8 cellular contexts compared by ENCODE assay signal in genomic region chr7:6589829-6590644, GRCh38. TPM values are rescaled to one million over a fixed set of nuclear protein-coding genes. Genes with fewer than 3 reads are reported as not detected.
A peak's percentile ranks its signal among the peaks of the same experiment; 100 is the strongest.
DNase-seq lines count a peak whose midpoint lies in the region; ATAC-seq, FAIRE-seq and TF ChIP-seq lines count a peak whose summit lies in the region.

INTS15 (plus strand) TSS chr7:6590021; CDS start chr7:6590284, 263 bp downstream.

- TF ChIP-seq POLR2A in GM12892 (IDR thresholded peaks at IDR 0.05; ENCODE audit: low read depth, low read length) (peak; percentile 90), NB4 (IDR thresholded peaks at IDR 0.05; ENCODE audit: extremely low read depth, insufficient read length) (peak; percentile 82)

- H3K9me3 ChIP-seq in T-helper 17 cell (ENCODE audit: control insufficient read depth, low read length, poor library complexity, severe bottlenecking) = no peaks in the 10 kb centered on the region
- H3K9me3 ChIP-seq in right cardiac atrium (ENCODE audit: control insufficient read depth, low read length) = no peaks in the 10 kb centered on the region
- H3K9me3 ChIP-seq in aorta (ENCODE audit: control insufficient read depth, low read length) = no peaks in the 10 kb centered on the region

- H3K27ac ChIP-seq in right cardiac atrium (ENCODE audit: low read length) (peak within 1 kb of the TSS; percentile 90), aorta (ENCODE audit: low read depth in 1 of 2, low read length in 2 of 2) (peak within 1 kb of the TSS; percentile 12 to 44)

- peak within 1 kb of the TSS; percentile 96 for H3K27ac Mint-ChIP-seq in T-helper 17 cell

- H3K4me3 ChIP-seq in NB4 (ENCODE audit: low read depth, low read length) (peak within 1 kb of the TSS; percentile 89), right cardiac atrium (ENCODE audit: low read length) (peak within 1 kb of the TSS; percentile 90), aorta (ENCODE audit: low read length in 2 of 2) (peak within 1 kb of the TSS; percentile 43 to 94)

- ATAC-seq in HG02588 (IDR thresholded peaks at IDR 0.05; ENCODE audit: unreplicated experiment) (peak; percentile 84), T-helper 17 cell (peak; percentile 92), right cardiac atrium (peak; percentile 95), aorta (ENCODE audit: low FRiP score) (peak; percentile 95)

- intact Hi-C loops in right cardiac atrium (cut with DNase I) = no loop called here
- intact Hi-C loops in aorta (cut with DNase I) = no loop called here

- WGBS in right cardiac atrium = under 1% methylated on average over 107 of the region's 107 CpGs
- 0% methylated on average over 87 to 107 of the region's 107 CpGs for WGBS in aorta, 2 donors

- TF ChIP-seq CTCF in NB4 (IDR thresholded peaks at IDR 0.05; ENCODE audit: low read depth, low read length) = peak; percentile 56

- H3K36me3 Mint-ChIP-seq in T-helper 17 cell (ENCODE audit: low read depth) = no peaks in the 10 kb centered on the region

- FAIRE-seq in GM12892 (lab: Jason Lieb, UNC) = peak; percentile 92

- no peaks in the 10 kb centered on the region for H3K27me3 Mint-ChIP-seq in T-helper 17 cell

- H3K4me1 Mint-ChIP-seq in T-helper 17 cell = peaks cover 12% of the 10 kb centered on the region

- H3K36me3 ChIP-seq in aorta (ENCODE audit: control insufficient read depth in 1 of 2, insufficient read depth in 2 of 2, low read length in 1 of 2) = no peaks in the 10 kb centered on the region

- peak within 1 kb of the TSS; percentile 97 for H3K4me3 Mint-ChIP-seq in T-helper 17 cell

- H3K4me1 ChIP-seq in right cardiac atrium (ENCODE audit: control insufficient read depth, insufficient read depth, low read length) (no peaks in the 10 kb centered on the region), aorta (ENCODE audit: control insufficient read depth in 1 of 2, insufficient read depth in 2 of 2, low read length in 2 of 2) (no peaks in the 10 kb centered on the region)

- peak; percentile 82 for DNase-seq in GM12892 (ENCODE audit: insufficient read length)
- DNase-seq in NB4 (ENCODE audit: low read depth) = peak; percentile 89
- peak; percentile 77 to 85 (median 85) for DNase-seq in T-helper 17 cell
- peak in 47 of 56 donors; percentile 23 to 84 (median 61) for DNase-seq in amygdala (lab: John Stamatoyannopoulos, UW)
- DNase-seq in right cardiac atrium = peak; percentile 79 to 92 (median 90)
- DNase-seq in renal cortical epithelial cell (ENCODE audit: low read depth) = peak; percentile 36
- DNase-seq in aorta = peak; percentile 80 to 93

- no peaks in the 10 kb centered on the region for H3K27me3 ChIP-seq in right cardiac atrium (ENCODE audit: control insufficient read depth, insufficient read depth)
- no peaks in the 10 kb centered on the region for H3K27me3 ChIP-seq in aorta (ENCODE audit: control insufficient read depth in 1 of 2, insufficient read depth in 2 of 2, low read length in 1 of 2)

RNA-seq across cellular contexts. Expression of gene INTS15, which starts in this region (rescaled TPM):
- 13.3 TPM for polyA plus RNA-seq in GM12892 (2012; ENCODE audit: missing spikeins)
- total RNA-seq in T-helper 17 cell = 10 to 100 TPM; 50.5 to 50.7 TPM
- 10 to 100 TPM; 15.6 to 18.7 (median 17.3) TPM for total RNA-seq in right cardiac atrium
- polyA plus RNA-seq in right cardiac atrium = 9.4 TPM
- total RNA-seq in renal cortical epithelial cell = 8.2 and 11.5 TPM in 2 replicates
- 10 to 100 TPM; 22.1 to 27.0 TPM for total RNA-seq in aorta
- 10 to 100 TPM; 12.8 to 28.8 TPM for polyA plus RNA-seq in aorta

Comparison
In these comparisons a context has a peak if more than half of its experiments do, and no peak if none do; other contexts are left out.
1. Peak in every context shown above with its lines: DNase-seq, ATAC-seq, H3K4me3 ChIP-seq and H3K27ac ChIP-seq.
2. DNase-seq: peak in every context shown above with its lines; median percentile 90 in right cardiac atrium; 89 in NB4; 86 in aorta; 85 in T-helper 17 cell; 82 in GM12892; 61 in amygdala; 36 in renal cortical epithelial cell.